In the genomic region with DNA sequence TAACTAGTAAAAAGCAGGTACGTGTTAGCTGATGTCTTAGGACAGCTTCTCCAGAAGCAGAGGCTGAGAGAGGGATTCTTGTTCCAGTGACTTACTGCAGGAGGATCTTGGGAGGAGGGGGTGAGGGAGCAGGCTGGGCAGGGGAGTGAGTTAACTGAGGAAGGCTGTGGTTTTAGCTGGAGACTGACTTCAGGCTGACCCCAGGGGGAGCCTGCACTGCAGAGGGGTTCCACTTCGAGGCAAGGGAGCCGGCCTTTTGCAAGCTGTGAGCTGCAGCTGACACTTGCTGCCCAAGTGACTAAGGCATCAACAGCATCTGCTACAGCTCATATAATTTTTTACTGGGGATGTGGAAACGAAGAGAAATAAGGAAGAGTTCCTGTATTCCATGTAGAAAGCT, we compare ENCODE assay signal across 2 cellular contexts.
TF ChIP-seq lines count a peak whose summit lies in the region.

No MANE protein-coding gene starts in this region.

TF ChIP-seq in K562, 482 proteins besides CTCF, POLR2A, EP300 and RAD21:
- no peak for TF ChIP-seq U2AF2 (optimal IDR thresholded peaks at IDR 0.05; ENCODE audit: low read depth, low read length)
- no peak for TF ChIP-seq IRF2 (CRISPR knock-in tag; IDR thresholded peaks at IDR 0.05)
- no peak for TF ChIP-seq SMAD1 (IDR thresholded peaks at IDR 0.05; ENCODE audit: low read depth, low read length, partially characterized antibody)
- TF ChIP-seq, protein P1, sequence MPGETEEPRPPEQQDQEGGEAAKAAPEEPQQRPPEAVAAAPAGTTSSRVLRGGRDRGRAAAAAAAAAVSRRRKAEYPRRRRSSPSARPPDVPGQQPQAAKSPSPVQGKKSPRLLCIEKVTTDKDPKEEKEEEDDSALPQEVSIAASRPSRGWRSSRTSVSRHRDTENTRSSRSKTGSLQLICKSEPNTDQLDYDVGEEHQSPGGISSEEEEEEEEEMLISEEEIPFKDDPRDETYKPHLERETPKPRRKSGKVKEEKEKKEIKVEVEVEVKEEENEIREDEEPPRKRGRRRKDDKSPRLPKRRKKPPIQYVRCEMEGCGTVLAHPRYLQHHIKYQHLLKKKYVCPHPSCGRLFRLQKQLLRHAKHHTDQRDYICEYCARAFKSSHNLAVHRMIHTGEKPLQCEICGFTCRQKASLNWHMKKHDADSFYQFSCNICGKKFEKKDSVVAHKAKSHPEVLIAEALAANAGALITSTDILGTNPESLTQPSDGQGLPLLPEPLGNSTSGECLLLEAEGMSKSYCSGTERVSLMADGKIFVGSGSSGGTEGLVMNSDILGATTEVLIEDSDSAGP (CRISPR knock-in tag; IDR thresholded peaks at IDR 0.05) = no peak

TF ChIP-seq in SK-N-SH treated with all-trans-retinoic acid at 6 μM for 48 hours, 23 proteins besides CTCF, POLR2A, EP300 and RAD21:
- TF ChIP-seq ZFP3 (CRISPR knock-in tag; IDR thresholded peaks at IDR 0.05) (no peak), PPARA (CRISPR knock-in tag; IDR thresholded peaks at IDR 0.05; ENCODE audit: borderline replicate concordance) (no peak), ZNF8 (CRISPR knock-in tag; IDR thresholded peaks at IDR 0.05) (no peak)
TF ChIP-seq in SK-N-SH treated with all-trans-retinoic acid at 6 μM for 48 hours: peak in this region for 0.
